In the genomic region with DNA sequence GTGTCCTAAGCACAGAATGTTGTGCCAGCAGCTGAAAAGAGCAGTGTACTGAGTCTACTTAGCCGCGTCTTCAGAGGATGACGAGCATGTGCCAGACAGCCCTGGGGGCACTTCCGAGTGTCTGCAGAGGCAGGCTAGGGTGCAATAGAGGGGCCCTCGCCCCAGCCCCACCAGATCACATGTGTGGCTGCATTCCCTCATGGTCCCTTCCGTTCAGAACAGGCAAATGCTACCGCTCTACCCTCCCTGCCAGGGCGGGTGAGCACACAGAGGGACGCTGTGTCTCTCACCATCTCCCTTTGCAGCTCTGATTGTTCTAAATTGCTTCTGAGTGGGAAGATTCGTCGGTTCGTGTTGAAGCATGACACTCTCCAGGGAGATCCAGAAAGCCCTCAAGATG, we compare ENCODE assay signal across 20 cellular contexts.
A peak's percentile ranks its signal among the peaks of the same experiment; 100 is the strongest.
DNase-seq lines count a peak whose midpoint lies in the region; ATAC-seq, FAIRE-seq and TF ChIP-seq lines count a peak whose summit lies in the region.
"Had no signal": no experiment of that assay in that cellular context is flagged by ENCODE, and none has a peak within 500 bp of the region (broad histone marks: within the 10 kb centered on the region; RNA-seq: fewer than 3 reads in every experiment).

No MANE protein-coding gene starts in this region.

- no peak overlapping the region for H3K4me3 ChIP-seq in SK-N-SH (ENCODE audit: low read depth in 2 of 2, low read length in 1 of 2)

- peaks cover 0 to 31% of the 10 kb centered on the region in 2 experiments; a peak in 2 of 4 replicates for H3K4me1 ChIP-seq in SK-N-SH (ENCODE audit: control insufficient read depth in 1 of 2, insufficient read depth in 2 of 2, low read depth in 1 of 2, low read length in 1 of 2)

- H4K20me1 ChIP-seq in SK-N-SH (ENCODE audit: insufficient read depth), result no peaks in the 10 kb centered on the region

- peak overlapping the region in 1 of 2 experiments; percentile 88; a peak in 2 of 4 replicates for H3K27ac ChIP-seq in SK-N-SH (ENCODE audit: low read depth in 2 of 2, low read length in 1 of 2)

- no peak for TF ChIP-seq EP300 in SK-N-SH (IDR thresholded peaks at IDR 0.05; ENCODE audit: borderline replicate concordance in 1 of 2, low read depth in 1 of 2, low read length in 1 of 2)

- no peak overlapping the region for H3K4me2 ChIP-seq in SK-N-SH

- TF ChIP-seq CTCF in SK-N-SH (IDR thresholded peaks at IDR 0.05) (no peak), endothelial cell (IDR thresholded peaks at IDR 0.05; ENCODE audit: unreplicated experiment) (no peak), nephron progenitor cell (IDR thresholded peaks at IDR 0.05) (no peak), D721Med (IDR thresholded peaks at IDR 0.05; ENCODE audit: insufficient read depth, missing control alignments) (no peak)

- H3K27me3 Mint-ChIP-seq in endothelial cell (ENCODE audit: unreplicated experiment) (peaks cover 13% of the 10 kb centered on the region), nephron progenitor cell (ENCODE audit: low read depth, poor library complexity) (no peaks in the 10 kb centered on the region)

- no peak overlapping the region for H2AFZ ChIP-seq in SK-N-SH (ENCODE audit: low read depth)

- H3F3A ChIP-seq in SK-N-SH (replicated peaks; ENCODE audit: insufficient read depth), result no peaks in the 10 kb centered on the region

- no peak overlapping the region for H3K9ac ChIP-seq in SK-N-SH

- H3K36me3 Mint-ChIP-seq in endothelial cell (ENCODE audit: low read depth, unreplicated experiment) (peaks cover 57% of the 10 kb centered on the region), nephron progenitor cell (ENCODE audit: low read depth) (peaks cover 24% of the 10 kb centered on the region)

- CTCF ChIA-PET in SK-N-SH (lab: Yijun Ruan, JAX), result interaction anchor here (0.8 to 5.3 kb wide), 12 partner anchors 7 to 1125 kb away, joined by 3 to 27 read pairs (median 5); no protein-coding TSS in a partner anchor

- WGBS in SK-N-SH (ENCODE audit: low lambda C conversion rate), result 47% methylated on average over 10 of the region's 12 CpGs

- no peaks in the 10 kb centered on the region for H3K36me3 ChIP-seq in SK-N-SH (replicated peaks in 1 of 2; ENCODE audit: control insufficient read depth in 1 of 2, insufficient read depth in 2 of 2, low read length in 1 of 2)

- ATAC-seq in SK-N-SH treated with all-trans-retinoic acid at 6 μM for 48 hours, result no peak; the same call in 2 of the 3 replicates
- no peak for ATAC-seq in GM18907 (IDR thresholded peaks at IDR 0.05; ENCODE audit: unreplicated experiment)
- ATAC-seq: HepG2 had no signal

- TF ChIP-seq RAD21 in SK-N-SH (IDR thresholded peaks at IDR 0.05; ENCODE audit: low read length), result no peak

- DNase-seq in SK-N-SH (peak; percentile 75), endothelial cell (ENCODE audit: low spot score) (no peak), nephron progenitor cell (no peak), amygdala (lab: John Stamatoyannopoulos, UW) (no peak), D721Med (ENCODE audit: insufficient read length, low spot score) (no peak)
- DNase-seq in activated CD8-positive, alpha-beta memory T cell treated with anti-CD3 and anti-CD28 coated beads for 24 hours, result no peak
- DNase-seq: 8988T, COR-L47, GDM1, HFFc6, KG1, MV-4-11, NCI-H187 treated with DMSO at 0.1 percent for 48 hours, NCI-H345, NCI-H524 treated with DMSO at 0.1 percent for 48 hours, SHP77 had no signal

- H3K27ac Mint-ChIP-seq in endothelial cell (ENCODE audit: unreplicated experiment) (peak overlapping the region; percentile 63), nephron progenitor cell (peak overlapping the region; percentile 28)
- H3K27ac Mint-ChIP-seq: HFFc6 had no signal

- POLR2A ChIA-PET in SK-N-SH (lab: Yijun Ruan, JAX), result no interaction called here

- no peaks in the 10 kb centered on the region for H3K79me2 ChIP-seq in SK-N-SH (ENCODE audit: insufficient read depth)

- H3K9me2 ChIP-seq in SK-N-SH, result no peaks in the 10 kb centered on the region

- peaks cover 50% of the 10 kb centered on the region for H3K4me1 Mint-ChIP-seq in endothelial cell (ENCODE audit: unreplicated experiment)
- H3K4me1 Mint-ChIP-seq in nephron progenitor cell, result peaks cover 61% of the 10 kb centered on the region

- H3K4me3 Mint-ChIP-seq in endothelial cell (ENCODE audit: unreplicated experiment) (peak overlapping the region; percentile 63), nephron progenitor cell (no peak overlapping the region)
- H3K4me3 Mint-ChIP-seq: HFFc6 had no signal

- no peaks in the 10 kb centered on the region for H3K27me3 ChIP-seq in SK-N-SH (ENCODE audit: insufficient read depth)

- H3K9me3 ChIP-seq in SK-N-SH, result no peaks in the 10 kb centered on the region

- no peaks in the 10 kb centered on the region for H3K9me3 Mint-ChIP-seq in endothelial cell (ENCODE audit: unreplicated experiment)
- H3K9me3 Mint-ChIP-seq in nephron progenitor cell, result no peaks in the 10 kb centered on the region
- H3K9me3 Mint-ChIP-seq: HFFc6 had no signal

- FAIRE-seq in D721Med (lab: Jason Lieb, UNC), result no peak
- FAIRE-seq: H54, HepG2 had no signal

TF ChIP-seq in SK-N-SH, 30 proteins besides CTCF, POLR2A, EP300 and RAD21:
- no peak for TF ChIP-seq FOSL2 (IDR thresholded peaks at IDR 0.05; ENCODE audit: borderline replicate concordance, low read depth)
- TF ChIP-seq MXI1 (IDR thresholded peaks at IDR 0.05; ENCODE audit: low read depth, low read length), result peak; percentile 24; the same call in 1 of the 2 replicates

TF ChIP-seq in SK-N-SH treated with all-trans-retinoic acid at 6 μM for 48 hours, 23 proteins besides CTCF, POLR2A, EP300 and RAD21:
- TF ChIP-seq BACH2 (CRISPR knock-in tag; IDR thresholded peaks at IDR 0.05; ENCODE audit: borderline replicate concordance), result no peak
- TF ChIP-seq CSRNP3 (CRISPR knock-in tag; IDR thresholded peaks at IDR 0.05), result no peak
- no peak for TF ChIP-seq PATZ1 (CRISPR knock-in tag; IDR thresholded peaks at IDR 0.05; ENCODE audit: borderline replicate concordance)
- TF ChIP-seq ARNTL (CRISPR knock-in tag; IDR thresholded peaks at IDR 0.05; ENCODE audit: borderline replicate concordance, low read depth), result no peak
- TF ChIP-seq ZNF8 (CRISPR knock-in tag; IDR thresholded peaks at IDR 0.05), result no peak
- TF ChIP-seq PPARA (CRISPR knock-in tag; IDR thresholded peaks at IDR 0.05; ENCODE audit: borderline replicate concordance), result no peak
- no peak for TF ChIP-seq OSR1 (CRISPR knock-in tag; IDR thresholded peaks at IDR 0.05)
- no peak for TF ChIP-seq ZC3H10 (CRISPR knock-in tag; IDR thresholded peaks at IDR 0.05)
- TF ChIP-seq CSDC2 (CRISPR knock-in tag; IDR thresholded peaks at IDR 0.05), result no peak
